In the genomic region with DNA sequence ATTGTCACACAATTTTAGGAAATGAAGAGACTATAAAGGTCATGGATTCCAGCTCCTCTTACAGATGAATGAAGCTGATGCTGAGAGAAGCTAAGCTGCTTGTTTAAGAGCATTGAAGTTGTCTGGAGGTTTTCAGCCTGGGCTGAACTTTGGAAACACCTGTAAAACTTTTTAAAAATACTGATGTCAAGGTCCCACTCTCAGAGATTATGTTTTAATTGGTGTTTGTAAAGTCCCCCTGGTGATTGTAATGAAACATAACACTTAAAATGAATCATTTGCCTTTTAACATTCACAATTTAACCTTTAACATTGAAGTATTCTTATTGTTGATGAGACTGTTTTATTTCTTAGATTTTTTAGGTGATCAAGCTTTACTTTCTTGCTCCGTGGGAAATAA, we compare ENCODE assay signal across 15 cellular contexts. TPM values are rescaled to one million over a fixed set of nuclear protein-coding genes. Genes with fewer than 3 reads are reported as not detected.
DNase-seq lines count a peak whose midpoint lies in the region; ATAC-seq, FAIRE-seq and TF ChIP-seq lines count a peak whose summit lies in the region.
"Had no signal": no experiment of that assay in that cellular context is flagged by ENCODE, and none has a peak within 500 bp of the region (broad histone marks: within the 10 kb centered on the region; RNA-seq: fewer than 3 reads in every experiment).

No MANE protein-coding gene starts in this region.

- no peak for TF ChIP-seq POLR2A in H54 (IDR thresholded peaks at IDR 0.05; ENCODE audit: low read depth, low read length)

- H3K27ac Mint-ChIP-seq in WTC11, result peak overlapping the region; percentile 11; the same call in 1 of the 2 replicates
- H3K27ac Mint-ChIP-seq: brain had no signal

- H3K4me3 ChIP-seq in BJ (ENCODE audit: low read depth, low read length) (no peak overlapping the region), kidney epithelial cell (ENCODE audit: low read depth, low read length) (no peak overlapping the region)
- H3K4me3 ChIP-seq: esophagus squamous epithelium, HAP-1 had no signal

- no peak for ATAC-seq in WTC11
- ATAC-seq in HG02884 (IDR thresholded peaks at IDR 0.05; ENCODE audit: unreplicated experiment), result no peak
- ATAC-seq in GM21717 (IDR thresholded peaks at IDR 0.05; ENCODE audit: unreplicated experiment), result no peak

- CTCF ChIA-PET in BJ (lab: Yijun Ruan, JAX) (interaction anchor here (0.6 to 1.2 kb wide), 4 partner anchors 11 to 665 kb away, joined by 3 to 7 read pairs (median 4); no protein-coding TSS in a partner anchor), WTC11 (lab: Charles Lee) (interaction anchor here (0.6 kb wide), 1 partner anchor 126 kb away, joined by 3 read pairs; no protein-coding TSS in a partner anchor)

- peaks cover 29% of the 10 kb centered on the region for H3K4me1 Mint-ChIP-seq in WTC11

- TF ChIP-seq CTCF in BJ (IDR thresholded peaks at IDR 0.05; ENCODE audit: insufficient read depth, low read depth, low read length) (peak; percentile 24; the same call in 1 of the 2 replicates), WTC11 (IDR thresholded peaks at IDR 0.05) (no peak), kidney epithelial cell (IDR thresholded peaks at IDR 0.05; ENCODE audit: insufficient read depth, low read length, poor library complexity, severe bottlenecking) (peak; percentile 1)

- DNase-seq in BJ (ENCODE audit: low read depth) (no peak), H54 (ENCODE audit: insufficient read length, low spot score) (no peak), WTC11 (ENCODE audit: low spot score) (no peak), kidney epithelial cell (ENCODE audit: low read depth) (no peak), AG20443 (ENCODE audit: low spot score) (no peak)
- no peak for DNase-seq in activated CD4-positive, alpha-beta T cell treated with anti-CD3 and anti-CD28 coated beads for 1 hour
- DNase-seq: activated T-cell treated with anti-CD3 and anti-CD28 coated beads for 4 hours, esophagus squamous epithelium, islet precursor cell, Karpas-422 had no signal

- peak; percentile 94 for FAIRE-seq in H54 (lab: Jason Lieb, UNC)

- H3K27me3 ChIP-seq in BJ (ENCODE audit: control insufficient read depth, insufficient read depth, low read length) (no peaks in the 10 kb centered on the region), kidney epithelial cell (ENCODE audit: control insufficient read depth, insufficient read depth, low read length) (no peaks in the 10 kb centered on the region)
- H3K27me3 ChIP-seq: esophagus squamous epithelium had no signal

- POLR2A ChIA-PET in BJ (lab: Charles Lee) (no interaction called here), WTC11 (lab: Charles Lee) (interaction anchor here (0.6 kb wide), 1 partner anchor 949 kb away, joined by 3 read pairs; no protein-coding TSS in a partner anchor)

- peaks cover 17% of the 10 kb centered on the region for H3K36me3 Mint-ChIP-seq in WTC11

- no peaks in the 10 kb centered on the region for H3K9me3 Mint-ChIP-seq in WTC11
- H3K9me3 Mint-ChIP-seq: naive thymus-derived CD8-positive, alpha-beta T cell had no signal

- H3K27me3 Mint-ChIP-seq in WTC11 (ENCODE audit: low read depth), result no peaks in the 10 kb centered on the region
- H3K27me3 Mint-ChIP-seq: brain; naive thymus-derived CD8-positive, alpha-beta T cell had no signal

- H3K36me3 ChIP-seq in BJ (ENCODE audit: control insufficient read depth, insufficient read depth, low read length) (0 out of 2 replicates have a peak, but pooled peaks cover 1% of the 10 kb centered on the region), kidney epithelial cell (ENCODE audit: control insufficient read depth, insufficient read depth, low read length) (no peaks in the 10 kb centered on the region)

- no peak overlapping the region for H3K4me3 Mint-ChIP-seq in WTC11
- H3K4me3 Mint-ChIP-seq: brain had no signal

TF ChIP-seq in WTC11, 78 proteins besides CTCF, POLR2A, EP300 and RAD21:
- TF ChIP-seq GABPB1 (CRISPR knock-in tag; IDR thresholded peaks at IDR 0.05), result no peak
- TF ChIP-seq ELF4 (CRISPR knock-in tag; IDR thresholded peaks at IDR 0.05; ENCODE audit: low read depth), result no peak

RNA-seq across cellular contexts. Expression of a gene that starts 16.4 kb away (rescaled TPM):
- 206 and 229 TPM in 2 replicates for polyA plus RNA-seq in BJ (2011; rRNA removed)
- polyA minus RNA-seq in BJ (2011; rRNA and poly(A)+ RNA removed), result 191 and 335 TPM in 2 replicates
- total RNA-seq in WTC11 (2021), result 150 to 180 TPM (median 160 TPM) in 3 replicates
- 76.0 and 113 TPM in 2 replicates for total RNA-seq in kidney epithelial cell
